In the genomic region with DNA sequence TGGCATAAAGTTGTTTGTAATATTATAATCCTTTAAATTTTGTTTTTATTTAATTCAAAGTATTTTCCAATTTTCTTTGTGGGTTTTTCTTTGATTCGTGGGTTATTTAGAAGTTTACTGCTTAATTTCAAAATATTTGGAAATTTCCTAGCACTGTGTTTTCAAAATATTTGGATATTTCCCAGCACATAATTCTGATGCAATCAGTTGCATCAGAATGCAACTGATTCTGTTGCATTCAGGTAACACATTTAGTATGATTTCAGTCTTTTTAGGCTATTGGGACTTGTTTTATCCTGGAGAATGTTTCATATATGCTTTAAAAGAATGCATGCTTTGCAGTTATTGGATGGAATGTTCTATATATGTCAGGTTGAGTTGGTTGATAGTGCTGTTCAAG, we compare ENCODE assay signal across 1 cellular context.
TF ChIP-seq lines count a peak whose summit lies in the region.

No MANE protein-coding gene starts in this region.

TF ChIP-seq in GM23338, 12 proteins besides CTCF, POLR2A, EP300 and RAD21 (continued from another document):
- TF ChIP-seq, protein P1, sequence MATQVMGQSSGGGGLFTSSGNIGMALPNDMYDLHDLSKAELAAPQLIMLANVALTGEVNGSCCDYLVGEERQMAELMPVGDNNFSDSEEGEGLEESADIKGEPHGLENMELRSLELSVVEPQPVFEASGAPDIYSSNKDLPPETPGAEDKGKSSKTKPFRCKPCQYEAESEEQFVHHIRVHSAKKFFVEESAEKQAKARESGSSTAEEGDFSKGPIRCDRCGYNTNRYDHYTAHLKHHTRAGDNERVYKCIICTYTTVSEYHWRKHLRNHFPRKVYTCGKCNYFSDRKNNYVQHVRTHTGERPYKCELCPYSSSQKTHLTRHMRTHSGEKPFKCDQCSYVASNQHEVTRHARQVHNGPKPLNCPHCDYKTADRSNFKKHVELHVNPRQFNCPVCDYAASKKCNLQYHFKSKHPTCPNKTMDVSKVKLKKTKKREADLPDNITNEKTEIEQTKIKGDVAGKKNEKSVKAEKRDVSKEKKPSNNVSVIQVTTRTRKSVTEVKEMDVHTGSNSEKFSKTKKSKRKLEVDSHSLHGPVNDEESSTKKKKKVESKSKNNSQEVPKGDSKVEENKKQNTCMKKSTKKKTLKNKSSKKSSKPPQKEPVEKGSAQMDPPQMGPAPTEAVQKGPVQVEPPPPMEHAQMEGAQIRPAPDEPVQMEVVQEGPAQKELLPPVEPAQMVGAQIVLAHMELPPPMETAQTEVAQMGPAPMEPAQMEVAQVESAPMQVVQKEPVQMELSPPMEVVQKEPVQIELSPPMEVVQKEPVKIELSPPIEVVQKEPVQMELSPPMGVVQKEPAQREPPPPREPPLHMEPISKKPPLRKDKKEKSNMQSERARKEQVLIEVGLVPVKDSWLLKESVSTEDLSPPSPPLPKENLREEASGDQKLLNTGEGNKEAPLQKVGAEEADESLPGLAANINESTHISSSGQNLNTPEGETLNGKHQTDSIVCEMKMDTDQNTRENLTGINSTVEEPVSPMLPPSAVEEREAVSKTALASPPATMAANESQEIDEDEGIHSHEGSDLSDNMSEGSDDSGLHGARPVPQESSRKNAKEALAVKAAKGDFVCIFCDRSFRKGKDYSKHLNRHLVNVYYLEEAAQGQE (IDR thresholded peaks at IDR 0.05; ENCODE audit: unreplicated experiment), result no peak
